ENCODE assay signal across 1 cellular context in the genomic region with DNA sequence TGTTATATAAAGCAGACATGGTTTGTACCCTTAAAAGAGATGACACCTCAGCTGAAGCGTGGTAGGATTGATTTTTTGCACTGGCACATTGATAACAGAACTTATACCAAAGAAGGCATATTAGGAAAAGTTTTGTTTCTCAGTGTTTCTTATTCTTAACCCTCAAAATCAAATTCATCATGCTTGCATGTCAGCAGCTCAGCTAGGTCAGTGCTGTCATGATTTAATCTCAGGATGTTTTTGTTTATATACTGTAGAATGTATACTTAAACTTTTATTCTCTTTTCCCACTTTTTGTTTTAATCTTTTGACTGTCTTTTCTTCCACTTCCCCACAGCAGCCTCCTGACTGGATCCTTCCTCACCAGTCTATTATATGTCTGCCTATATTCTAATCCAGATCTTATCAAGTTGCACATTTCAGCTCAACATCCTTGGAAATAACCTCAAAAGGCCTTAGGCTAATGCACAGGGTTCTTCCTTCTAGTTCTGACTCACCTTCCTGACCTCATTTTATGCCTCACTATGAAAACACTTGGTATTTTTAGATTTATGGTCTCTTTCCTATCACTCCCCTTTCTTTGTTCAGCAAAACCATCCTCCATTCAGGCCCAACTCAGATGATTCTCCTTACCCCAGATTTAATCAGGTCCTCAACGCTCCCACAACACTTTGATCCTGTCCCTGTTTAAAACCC.
A peak's percentile ranks its signal among the peaks of the same experiment; 100 is the strongest.
TF ChIP-seq lines count a peak whose summit lies in the region.

No MANE protein-coding gene starts in this region.

TF ChIP-seq in HEK293, 187 proteins besides CTCF, POLR2A, EP300 and RAD21 (continued from another document):
- TF ChIP-seq ZNF16 (tag by site-specific recombination; IDR thresholded peaks at IDR 0.05; ENCODE audit: low read depth) (no peak), TRIM28 (IDR thresholded peaks at IDR 0.05; ENCODE audit: borderline replicate concordance, low read length) (peak; percentile 51; the same call in 1 of the 2 replicates), ZSCAN16 (tag by site-specific recombination; IDR thresholded peaks at IDR 0.05) (no peak), ZNF560 (tag by site-specific recombination; IDR thresholded peaks at IDR 0.05; ENCODE audit: borderline replicate concordance) (no peak), BCL11B (tag by site-specific recombination; IDR thresholded peaks at IDR 0.05; ENCODE audit: low read depth) (no peak), ZNF521 (tag by site-specific recombination; IDR thresholded peaks at IDR 0.05) (no peak), ZNF510 (tag by site-specific recombination; IDR thresholded peaks at IDR 0.05; ENCODE audit: insufficient replicate concordance) (no peak), ZNF350 (tag by site-specific recombination; IDR thresholded peaks at IDR 0.05) (0 out of 2 replicates have a peak, but pooled peaks have one; percentile 2), ZNF843 (tag by site-specific recombination; IDR thresholded peaks at IDR 0.05) (no peak), ZNF324 (tag by site-specific recombination; IDR thresholded peaks at IDR 0.05) (no peak), ZNF530 (tag by site-specific recombination; IDR thresholded peaks at IDR 0.05; ENCODE audit: low read depth) (no peak), WT1 (tag by site-specific recombination; IDR thresholded peaks at IDR 0.05) (peak; percentile 83), ZNF629 (tag by site-specific recombination; IDR thresholded peaks at IDR 0.05) (peak; percentile 82), ZNF223 (tag by site-specific recombination; IDR thresholded peaks at IDR 0.05) (no peak), SCRT2 (tag by site-specific recombination; IDR thresholded peaks at IDR 0.05) (no peak), SETDB1 (IDR thresholded peaks at IDR 0.05; ENCODE audit: insufficient read length, low read length) (no peak)
- TF ChIP-seq, protein P1, sequence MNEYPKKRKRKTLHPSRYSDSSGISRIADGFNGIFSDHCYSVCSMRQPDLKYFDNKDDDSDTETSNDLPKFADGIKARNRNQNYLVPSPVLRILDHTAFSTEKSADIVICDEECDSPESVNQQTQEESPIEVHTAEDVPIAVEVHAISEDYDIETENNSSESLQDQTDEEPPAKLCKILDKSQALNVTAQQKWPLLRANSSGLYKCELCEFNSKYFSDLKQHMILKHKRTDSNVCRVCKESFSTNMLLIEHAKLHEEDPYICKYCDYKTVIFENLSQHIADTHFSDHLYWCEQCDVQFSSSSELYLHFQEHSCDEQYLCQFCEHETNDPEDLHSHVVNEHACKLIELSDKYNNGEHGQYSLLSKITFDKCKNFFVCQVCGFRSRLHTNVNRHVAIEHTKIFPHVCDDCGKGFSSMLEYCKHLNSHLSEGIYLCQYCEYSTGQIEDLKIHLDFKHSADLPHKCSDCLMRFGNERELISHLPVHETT (tag by site-specific recombination; IDR thresholded peaks at IDR 0.05): peak; percentile 82
- TF ChIP-seq, protein P2, sequence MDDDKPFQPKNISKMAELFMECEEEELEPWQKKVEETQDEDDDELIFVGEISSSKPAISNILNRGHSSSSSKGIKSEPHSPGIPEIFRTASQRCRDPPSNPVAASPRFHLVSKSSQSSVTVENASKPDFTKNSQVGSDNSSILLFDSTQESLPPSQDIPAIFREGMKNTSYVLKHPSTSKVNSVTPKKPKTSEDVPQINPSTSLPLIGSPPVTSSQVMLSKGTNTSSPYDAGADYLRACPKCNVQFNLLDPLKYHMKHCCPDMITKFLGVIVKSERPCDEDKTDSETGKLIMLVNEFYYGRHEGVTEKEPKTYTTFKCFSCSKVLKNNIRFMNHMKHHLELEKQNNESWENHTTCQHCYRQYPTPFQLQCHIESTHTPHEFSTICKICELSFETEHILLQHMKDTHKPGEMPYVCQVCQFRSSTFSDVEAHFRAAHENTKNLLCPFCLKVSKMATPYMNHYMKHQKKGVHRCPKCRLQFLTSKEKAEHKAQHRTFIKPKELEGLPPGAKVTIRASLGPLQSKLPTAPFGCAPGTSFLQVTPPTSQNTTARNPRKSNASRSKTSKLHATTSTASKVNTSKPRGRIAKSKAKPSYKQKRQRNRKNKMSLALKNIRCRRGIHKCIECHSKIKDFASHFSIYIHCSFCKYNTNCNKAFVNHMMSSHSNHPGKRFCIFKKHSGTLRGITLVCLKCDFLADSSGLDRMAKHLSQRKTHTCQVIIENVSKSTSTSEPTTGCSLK (tag by site-specific recombination; IDR thresholded peaks at IDR 0.05): no peak
- TF ChIP-seq, protein P3, sequence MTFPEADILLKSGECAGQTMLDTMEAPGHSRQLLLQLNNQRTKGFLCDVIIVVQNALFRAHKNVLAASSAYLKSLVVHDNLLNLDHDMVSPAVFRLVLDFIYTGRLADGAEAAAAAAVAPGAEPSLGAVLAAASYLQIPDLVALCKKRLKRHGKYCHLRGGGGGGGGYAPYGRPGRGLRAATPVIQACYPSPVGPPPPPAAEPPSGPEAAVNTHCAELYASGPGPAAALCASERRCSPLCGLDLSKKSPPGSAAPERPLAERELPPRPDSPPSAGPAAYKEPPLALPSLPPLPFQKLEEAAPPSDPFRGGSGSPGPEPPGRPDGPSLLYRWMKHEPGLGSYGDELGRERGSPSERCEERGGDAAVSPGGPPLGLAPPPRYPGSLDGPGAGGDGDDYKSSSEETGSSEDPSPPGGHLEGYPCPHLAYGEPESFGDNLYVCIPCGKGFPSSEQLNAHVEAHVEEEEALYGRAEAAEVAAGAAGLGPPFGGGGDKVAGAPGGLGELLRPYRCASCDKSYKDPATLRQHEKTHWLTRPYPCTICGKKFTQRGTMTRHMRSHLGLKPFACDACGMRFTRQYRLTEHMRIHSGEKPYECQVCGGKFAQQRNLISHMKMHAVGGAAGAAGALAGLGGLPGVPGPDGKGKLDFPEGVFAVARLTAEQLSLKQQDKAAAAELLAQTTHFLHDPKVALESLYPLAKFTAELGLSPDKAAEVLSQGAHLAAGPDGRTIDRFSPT (tag by site-specific recombination; IDR thresholded peaks at IDR 0.05): 0 out of 2 replicates have a peak, but pooled peaks have one; percentile 39
TF ChIP-seq in HEK293: peak in this region for 14.
